ENCODE assay signal across 20 cellular contexts in genomic region chr2:42963452-42964068, GRCh38.
A peak's percentile ranks its signal among the peaks of the same experiment; 100 is the strongest.
DNase-seq lines count a peak whose midpoint lies in the region; ATAC-seq and TF ChIP-seq lines count a peak whose summit lies in the region.
"Had no signal": no experiment of that assay in that cellular context is flagged by ENCODE, and none has a peak within 500 bp of the region (broad histone marks: within the 10 kb centered on the region; RNA-seq: fewer than 3 reads in every experiment).

No MANE protein-coding gene starts in this region.

- H3K36me3 Mint-ChIP-seq in activated T-cell treated with anti-CD3 and anti-CD28 coated beads, Interleukin-2, amount 50 U/mL, for 72 hours (ENCODE audit: insufficient read depth in 2 of 2): no peaks in the 10 kb centered on the region
- H3K36me3 Mint-ChIP-seq: immature natural killer cell; natural killer cell treated with Interleukin-12 subunit alpha and Interleukin-12 subunit beta and Interleukin-15 and Interleukin-18, amount 100 ng/mL, for 72 hours had no signal

- H3K9me3 Mint-ChIP-seq in activated T-cell treated with anti-CD3 and anti-CD28 coated beads, Interleukin-2, amount 50 U/mL, for 72 hours: no peaks in the 10 kb centered on the region
- H3K9me3 Mint-ChIP-seq: immature natural killer cell; natural killer cell treated with Interleukin-12 subunit alpha and Interleukin-12 subunit beta and Interleukin-15 and Interleukin-18, amount 100 ng/mL, for 72 hours had no signal

- DNase-seq in heart right ventricle (no peak), left ventricle myocardium superior (no peak), esophagus muscularis mucosa (ENCODE audit: extremely low spot score) (no peak), NCI-H2227 treated with DMSO at 0.1 percent for 48 hours (lab: John Stamatoyannopoulos, UW) (no peak), psoas muscle (no peak)
- DNase-seq in activated T-cell treated with anti-CD3 and anti-CD28 coated beads, Interleukin-2, amount 50 U/mL, for 72 hours: no peak
- DNase-seq: activated CD4-positive, alpha-beta T cell treated with anti-CD3 and anti-CD28 coated beads for 1 hour; activated CD8-positive, alpha-beta T cell treated with anti-CD3 and anti-CD28 coated beads, Interleukin-2, amount 10 ng/mL, durations not matched to agents 7 days and 5 days; activated gamma-delta T cell; cerebellar nuclear complex; GDM1; immature natural killer cell; NCI-H1694 treated with DMSO at 0.1 percent for 48 hours; NCI-H526 treated with DMSO at 0.1 percent for 48 hours; Peyer's patch had no signal

- H3K27ac Mint-ChIP-seq in activated T-cell treated with anti-CD3 and anti-CD28 coated beads, Interleukin-2, amount 50 U/mL, for 72 hours: no peak overlapping the region
- H3K27ac Mint-ChIP-seq: natural killer cell treated with Interleukin-12 subunit alpha and Interleukin-12 subunit beta and Interleukin-15 and Interleukin-18, amount 100 ng/mL, for 72 hours had no signal

- TF ChIP-seq CTCF in heart right ventricle (IDR thresholded peaks at IDR 0.05) (no peak), esophagus muscularis mucosa (IDR thresholded peaks at IDR 0.05) (no peak), psoas muscle (IDR thresholded peaks at IDR 0.05) (no peak)

- no peak overlapping the region for H3K4me3 Mint-ChIP-seq in activated T-cell treated with anti-CD3 and anti-CD28 coated beads, Interleukin-2, amount 50 U/mL, for 72 hours
- H3K4me3 Mint-ChIP-seq: activated CD8-positive, alpha-beta T cell treated with anti-CD3 and anti-CD28 coated beads, Interleukin-2, amount 10 ng/mL, durations not matched to agents 7 days and 5 days had no signal

- TF ChIP-seq EP300 in esophagus muscularis mucosa (IDR thresholded peaks at IDR 0.05): no peak

- intact Hi-C loops in heart right ventricle (cut with DNase I) (no loop called here), left ventricle myocardium superior (cut with micrococcal nuclease) (no loop called here), esophagus muscularis mucosa (cut with DNase I) (no loop called here), psoas muscle (cut with DNase I) (loop anchor here in 1 of 2 donors (5.0 kb wide), 1 partner anchor 264 kb away; the partner anchor contains the start of gene ZFP36L2)

- no peak for TF ChIP-seq POLR2A in esophagus muscularis mucosa (IDR thresholded peaks at IDR 0.05; ENCODE audit: low read depth)

- ATAC-seq in heart right ventricle: no peak
- no peak for ATAC-seq in left ventricle myocardium superior
- no peak for ATAC-seq in GM21515 (IDR thresholded peaks at IDR 0.05; ENCODE audit: unreplicated experiment)
- ATAC-seq in psoas muscle: no peak
- no peak for ATAC-seq in activated T-cell treated with anti-CD3 and anti-CD28 coated beads, Interleukin-2, amount 50 U/mL, for 72 hours (replicated peaks in 1 of 2)
- ATAC-seq: natural killer cell treated with Interleukin-12 subunit alpha and Interleukin-12 subunit beta and Interleukin-15 and Interleukin-18, amount 100 ng/mL, for 72 hours had no signal

- H3K27me3 ChIP-seq in heart right ventricle (no peaks in the 10 kb centered on the region), esophagus muscularis mucosa (no peaks in the 10 kb centered on the region), psoas muscle (ENCODE audit: insufficient read depth in 3 of 3, low read length in 2 of 3) (no peaks in the 10 kb centered on the region)
- H3K27me3 ChIP-seq: ovary, Peyer's patch had no signal

- peaks cover 14% of the 10 kb centered on the region for H3K4me1 Mint-ChIP-seq in activated T-cell treated with anti-CD3 and anti-CD28 coated beads, Interleukin-2, amount 50 U/mL, for 72 hours (ENCODE audit: low read depth)

- H3K4me3 ChIP-seq in heart right ventricle (no peak overlapping the region), esophagus muscularis mucosa (no peak overlapping the region), skin epidermis (no peak overlapping the region), psoas muscle (no peak overlapping the region)
- H3K4me3 ChIP-seq: left lung, ovary, Peyer's patch had no signal

- peaks cover 36 to 85% (median 80%) of the 10 kb centered on the region in 9 donors for H3K4me1 ChIP-seq in heart right ventricle
- H3K4me1 ChIP-seq in esophagus muscularis mucosa: peaks cover 54 to 73% (median 72%) of the 10 kb centered on the region in 4 donors
- H3K4me1 ChIP-seq in psoas muscle: peaks cover 48% of the 10 kb centered on the region

- H3K27me3 Mint-ChIP-seq in activated T-cell treated with anti-CD3 and anti-CD28 coated beads, Interleukin-2, amount 50 U/mL, for 72 hours (ENCODE audit: low read depth): peaks cover 21% of the 10 kb centered on the region
- H3K27me3 Mint-ChIP-seq: natural killer cell treated with Interleukin-12 subunit alpha and Interleukin-12 subunit beta and Interleukin-15 and Interleukin-18, amount 100 ng/mL, for 72 hours had no signal

- H3K27ac ChIP-seq in heart right ventricle (peak overlapping the region in 8 of 10 donors; percentile 5 to 93 (median 80)), esophagus muscularis mucosa (replicated peaks in 1 of 4) (peak overlapping the region; percentile 63 to 80 (median 74)), skin epidermis (peak overlapping the region in 16 of 21 experiments; percentile 9 to 93 (median 84)), psoas muscle (no peak overlapping the region)

- WGBS in heart right ventricle, 2 donors: 95 to 96% methylated on average over 9 of the region's 9 CpGs
- WGBS in esophagus muscularis mucosa: 79% methylated on average over 6 of the region's 9 CpGs
- WGBS in psoas muscle, 3 donors: 80 to 87% (median 81%) methylated on average over 9 of the region's 9 CpGs

- no peaks in the 10 kb centered on the region for H3K9me3 ChIP-seq in heart right ventricle
- H3K9me3 ChIP-seq in esophagus muscularis mucosa: no peaks in the 10 kb centered on the region
- no peaks in the 10 kb centered on the region for H3K9me3 ChIP-seq in psoas muscle
- H3K9me3 ChIP-seq: left lung, ovary, Peyer's patch had no signal

- H3K36me3 ChIP-seq in heart right ventricle (no peaks in the 10 kb centered on the region), esophagus muscularis mucosa (no peaks in the 10 kb centered on the region), psoas muscle (ENCODE audit: insufficient read depth in 1 of 2, low read depth in 1 of 2) (no peaks in the 10 kb centered on the region)
- H3K36me3 ChIP-seq: left lung, ovary, Peyer's patch had no signal
